ENCODE assay signal across 11 cellular contexts in the genomic region with DNA sequence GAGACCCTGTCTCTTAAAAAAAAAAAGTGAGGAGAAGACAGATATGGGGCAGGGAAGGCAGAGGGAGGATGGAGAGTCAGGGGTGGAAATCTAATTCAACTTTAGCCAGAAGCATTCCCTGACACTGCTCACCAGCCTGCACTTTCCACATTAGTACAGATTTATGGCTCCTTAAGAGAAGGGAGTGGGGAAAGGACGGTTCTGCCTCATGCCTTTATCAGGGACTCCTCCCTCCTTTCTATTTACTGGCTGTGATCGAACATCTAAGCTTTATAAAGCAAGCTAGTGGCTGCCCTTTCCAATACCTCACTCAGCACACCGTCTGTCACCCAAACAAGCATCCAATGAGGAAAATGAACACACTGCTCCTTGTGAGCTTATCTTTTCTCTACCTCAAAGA. TPM values are rescaled to one million over a fixed set of nuclear protein-coding genes. Genes with fewer than 3 reads are reported as not detected.
"Had no signal": no experiment of that assay in that cellular context is flagged by ENCODE, and none has a peak within 500 bp of the region (broad histone marks: within the 10 kb centered on the region; RNA-seq: fewer than 3 reads in every experiment).

Gene PATE4 (plus strand): TSS at position 301 of the 400 bp plus-strand sequence. CDS start 44 bp downstream, at position 345.

- H3K9me3 ChIP-seq: HAP-1 had no signal

- H3K4me3 ChIP-seq: GM23248, GM23338, HAP-1 had no signal

- ATAC-seq: GM23338, HCT116 had no signal

- H3K4me3 Mint-ChIP-seq: GM23338, H9, HFFc6 had no signal

- H3K27ac ChIP-seq: GM23248 had no signal

- H3K4me1 Mint-ChIP-seq: GM23338, H9 had no signal

- H3K9me3 Mint-ChIP-seq: HFFc6 had no signal

- DNase-seq: GM23248, GOT3, H7, H9, HCEC 1CT, HFFc6 had no signal

- H3K4me2 ChIP-seq: GM23338 had no signal

- H2AFZ ChIP-seq: GM23248, GM23338 had no signal

- H3K27ac Mint-ChIP-seq: GM23338, H9, HFFc6 had no signal

- H3K4me1 ChIP-seq: HAP-1 had no signal

- H3K9ac ChIP-seq: GM23248 had no signal

- H3K36me3 ChIP-seq: HAP-1 had no signal

RNA-seq across cellular contexts. Expression of gene PATE4, which starts in this region (rescaled TPM):
- total RNA-seq: GM23248, GM23338, H1, H4, H7, H9, HFFc6 had no signal
- polyA plus RNA-seq: GM23248, GM23338, H1 had no signal
